Comparison of ENCODE assay signal across 38 cellular contexts in genomic region chr19:46591254-46591653, GRCh38. TPM values are rescaled to one million over a fixed set of nuclear protein-coding genes. Genes with fewer than 3 reads are reported as not detected.
"Had no signal": no experiment of that assay in that cellular context is flagged by ENCODE, and none has a peak within 500 bp of the region (broad histone marks: within the 10 kb centered on the region; RNA-seq: fewer than 3 reads in every experiment).

No MANE protein-coding gene starts in this region.

- H3K36me3 ChIP-seq: adrenal gland, ascending aorta, brain microvascular endothelial cell, breast epithelium, cardiac muscle cell had no signal

- H3K27me3 ChIP-seq: adrenal gland, ascending aorta, body of pancreas, brain microvascular endothelial cell, breast epithelium, cardiac muscle cell had no signal

- H3K4me1 ChIP-seq: adrenal gland, ascending aorta, body of pancreas, breast epithelium had no signal

- ATAC-seq: activated naive CD4-positive, alpha-beta T cell treated with anti-CD3 and anti-CD28 coated beads, Interleukin-2, amount 50 U/mL, for 72 hours; activated naive CD8-positive, alpha-beta T cell treated with anti-CD3 and anti-CD28 coated beads, Interleukin-2, amount 50 U/mL, for 24 hours; activated T-cell treated with anti-CD3 and anti-CD28 coated beads, Interleukin-2, amount 50 U/mL, for 4 hours; activated T-cell treated with anti-CD3 and anti-CD28 coated beads, Interleukin-2, amount 50 U/mL, for 72 hours; activated T-helper 17 cell treated with anti-CD3 and anti-CD28 coated beads, Interleukin-2, amount 50 U/mL, for 72 hours; body of pancreas had no signal

- H3K27ac ChIP-seq: adrenal gland, ascending aorta, body of pancreas, brain microvascular endothelial cell, breast epithelium, cardiac muscle cell had no signal

- FAIRE-seq: astrocyte, bronchial epithelial cell had no signal

- H3K9me3 ChIP-seq: adrenal gland, ascending aorta, body of pancreas, breast epithelium had no signal

- DNase-seq: activated effector memory CD4-positive, alpha-beta T cell treated with anti-CD3 and anti-CD28 coated beads, Interleukin-2, amount 50 U/mL, for 16 hours; activated effector memory CD4-positive, alpha-beta T cell treated with Interleukin-2 at 50 U/mL for 16 hours; activated gamma-delta T cell; activated gamma-delta T cell treated with Interleukin-2 at 50 U/mL for 16 hours; activated naive CD4-positive, alpha-beta T cell; activated naive CD4-positive, alpha-beta T cell treated with anti-CD3 and anti-CD28 coated beads for 36 hours; activated naive CD4-positive, alpha-beta T cell treated with anti-CD3 and anti-CD28 coated beads, Interleukin-2, amount 10 ng/mL, durations not matched to agents 7 days and 5 days; activated naive CD4-positive, alpha-beta T cell treated with anti-CD3 and anti-CD28 coated beads, Interleukin-2, amount 50 U/mL, for 16 hours; activated naive CD4-positive, alpha-beta T cell treated with Interleukin-2 at 50 U/mL for 16 hours; activated naive CD8-positive, alpha-beta T cell treated with anti-CD3 and anti-CD28 coated beads for 36 hours; activated naive CD8-positive, alpha-beta T cell treated with anti-CD3 and anti-CD28 coated beads, Interleukin-2, amount 10 ng/mL, durations not matched to agents 7 days and 5 days; activated naive CD8-positive, alpha-beta T cell treated with anti-CD3 and anti-CD28 coated beads, Interleukin-2, amount 50 U/mL, for 24 hours; activated T-cell treated with anti-CD3 and anti-CD28 coated beads, Interleukin-2, amount 50 U/mL, for 1 hour; activated T-cell treated with anti-CD3 and anti-CD28 coated beads, Interleukin-2, amount 50 U/mL, for 24 hours; activated T-cell treated with anti-CD3 and anti-CD28 coated beads, Interleukin-2, amount 50 U/mL, for 4 hours; activated T-cell treated with anti-CD3 and anti-CD28 coated beads, Interleukin-2, amount 50 U/mL, for 48 hours; activated T-cell treated with anti-CD3 and anti-CD28 coated beads, Interleukin-2, amount 50 U/mL, for 72 hours; adrenal gland; amniotic stem cell; amygdala; anterior cingulate cortex; aorta; body of pancreas; brain microvascular endothelial cell; caudate nucleus; central memory CD4-positive, alpha-beta T cell; cerebellar nuclear complex had no signal

- H3K4me3 ChIP-seq: adrenal gland, ascending aorta, body of pancreas, breast epithelium, cardiac muscle cell had no signal

RNA-seq across cellular contexts. Expression of gene PTGIR, which starts 33.6 kb away (rescaled TPM):
- total RNA-seq: cerebellum had no signal

RNA-seq across cellular contexts. Expression of gene GNG8, which starts 44.7 kb away (rescaled TPM):
- total RNA-seq: ascending aorta, astrocyte, body of pancreas, breast epithelium, bronchial epithelial cell, cardiac muscle cell, cardiac septum, cerebellum, chondrocyte had no signal
- polyA plus RNA-seq: adipose tissue, adrenal gland, aorta had no signal
